9 cellular contexts compared by ENCODE assay signal in genomic region chr20:50655325-50655880, GRCh38. TPM values are rescaled to one million over a fixed set of nuclear protein-coding genes. Genes with fewer than 3 reads are reported as not detected.
A peak's percentile ranks its signal among the peaks of the same experiment; 100 is the strongest.
DNase-seq lines count a peak whose midpoint lies in the region; ATAC-seq and TF ChIP-seq lines count a peak whose summit lies in the region.
"Had no signal": no experiment of that assay in that cellular context is flagged by ENCODE, and none has a peak within 500 bp of the region (broad histone marks: within the 10 kb centered on the region; RNA-seq: fewer than 3 reads in every experiment).

No MANE protein-coding gene starts in this region.

- H3K4me3 Mint-ChIP-seq in T-cell = no peak overlapping the region
- no peak overlapping the region for H3K4me3 Mint-ChIP-seq in activated T-cell treated with anti-CD3 and anti-CD28 coated beads, Interleukin-2, amount 50 U/mL, for 72 hours

- H3K27me3 Mint-ChIP-seq in T-cell = peaks cover 3 to 8% of the 10 kb centered on the region in 2 donors
- no peaks in the 10 kb centered on the region for H3K27me3 Mint-ChIP-seq in activated T-cell treated with anti-CD3 and anti-CD28 coated beads, Interleukin-2, amount 50 U/mL, for 72 hours (ENCODE audit: low read depth)

- 37 to 41% methylated on average over 6 to 15 of the region's 15 CpGs for WGBS in body of pancreas, 2 donors

- TF ChIP-seq CTCF in body of pancreas (IDR thresholded peaks at IDR 0.05) = no peak

- intact Hi-C loops in body of pancreas (cut with DNase I) = no loop called here

- H3K36me3 ChIP-seq in body of pancreas (replicated peaks in 1 of 2; ENCODE audit: insufficient read depth in 1 of 2, low read depth in 2 of 2) = no peaks in the 10 kb centered on the region

- peaks cover 37% of the 10 kb centered on the region for H3K4me1 ChIP-seq in body of pancreas

- H3K9me3 Mint-ChIP-seq in T-cell = no peaks in the 10 kb centered on the region
- no peaks in the 10 kb centered on the region for H3K9me3 Mint-ChIP-seq in activated T-cell treated with anti-CD3 and anti-CD28 coated beads, Interleukin-2, amount 50 U/mL, for 72 hours

- no peaks in the 10 kb centered on the region for H3K27me3 ChIP-seq in body of pancreas

- H3K9me3 ChIP-seq in body of pancreas = no peaks in the 10 kb centered on the region

- POLR2A ChIA-PET in T-cell (lab: Charles Lee) = no interaction called here

- no peak for TF ChIP-seq POLR2A in body of pancreas (IDR thresholded peaks at IDR 0.05)

- CTCF ChIA-PET in T-cell (lab: Charles Lee) = no interaction called here

- H3K27ac Mint-ChIP-seq in T-cell = no peak overlapping the region
- H3K27ac Mint-ChIP-seq in activated T-cell treated with anti-CD3 and anti-CD28 coated beads, Interleukin-2, amount 50 U/mL, for 72 hours = no peak overlapping the region

- H3K27ac ChIP-seq in body of pancreas = peak overlapping the region in 3 of 4 donors; percentile 2 to 64 (median 57)

- ATAC-seq in body of pancreas (peak; percentile 9), left lobe of liver (peak; percentile 82), T-cell (replicated peaks in 1 of 4) (no peak), HG03108 (IDR thresholded peaks at IDR 0.05; ENCODE audit: unreplicated experiment) (no peak)
- ATAC-seq in activated T-cell treated with anti-CD3 and anti-CD28 coated beads, Interleukin-2, amount 50 U/mL, for 72 hours (replicated peaks in 1 of 2) = no peak

- DNase-seq in LHCN-M2 (ENCODE audit: low read depth) (peak; percentile 78), body of pancreas (peak in 2 of 4 donors; percentile 48 to 56), left lobe of liver (ENCODE audit: low spot score) (peak; percentile 86), superior temporal gyrus (ENCODE audit: extremely low spot score) (peak; percentile 24), T-cell (no peak), putamen (ENCODE audit: low spot score) (no peak)
- no peak for DNase-seq in activated T-cell treated with anti-CD3 and anti-CD28 coated beads, Interleukin-2, amount 50 U/mL, for 72 hours
- DNase-seq: NCI-H1048 had no signal

- H3K4me1 Mint-ChIP-seq in T-cell = no peaks in the 10 kb centered on the region
- no peaks in the 10 kb centered on the region for H3K4me1 Mint-ChIP-seq in activated T-cell treated with anti-CD3 and anti-CD28 coated beads, Interleukin-2, amount 50 U/mL, for 72 hours (ENCODE audit: low read depth)

- no peak overlapping the region for H3K4me3 ChIP-seq in body of pancreas

- H3K36me3 Mint-ChIP-seq in T-cell = no peaks in the 10 kb centered on the region
- no peaks in the 10 kb centered on the region for H3K36me3 Mint-ChIP-seq in activated T-cell treated with anti-CD3 and anti-CD28 coated beads, Interleukin-2, amount 50 U/mL, for 72 hours (ENCODE audit: insufficient read depth in 2 of 2)

RNA-seq across cellular contexts. Expression of gene RIPOR3, which starts 35.9 kb away (rescaled TPM):
- total RNA-seq in LHCN-M2 (2014; rRNA removed) (0.13 TPM in 1 of 2 replicates, not detected in the other), body of pancreas (1 to 10 TPM; 2.3 to 6.9 TPM), left lobe of liver (20.1 TPM), T-cell (under 1 TPM; 0.25 to 0.88 (median 0.42) TPM)
- 0.12 TPM for polyA plus RNA-seq in LHCN-M2 (2012)
- total RNA-seq in activated T-cell treated with anti-CD3 and anti-CD28 coated beads, Interleukin-2, amount 50 U/mL, for 72 hours = under 1 TPM; 0.14 to 0.23 TPM

Comparison
In these comparisons a context has a peak if more than half of its experiments do, and no peak if none do; other contexts are left out.
1. DNase-seq: peak in LHCN-M2 (single experiment), left lobe of liver (single experiment) and superior temporal gyrus (single experiment); none in T-cell (0 of 34), activated T-cell treated with anti-CD3 and anti-CD28 coated beads, Interleukin-2, amount 50 U/mL, for 72 hours (0 of 2) and putamen (single experiment).
2. ATAC-seq: peak in body of pancreas (single experiment) and left lobe of liver (single experiment); none in T-cell (0 of 4), activated T-cell treated with anti-CD3 and anti-CD28 coated beads, Interleukin-2, amount 50 U/mL, for 72 hours (0 of 2) and HG03108 (single experiment).